In the genomic region with DNA sequence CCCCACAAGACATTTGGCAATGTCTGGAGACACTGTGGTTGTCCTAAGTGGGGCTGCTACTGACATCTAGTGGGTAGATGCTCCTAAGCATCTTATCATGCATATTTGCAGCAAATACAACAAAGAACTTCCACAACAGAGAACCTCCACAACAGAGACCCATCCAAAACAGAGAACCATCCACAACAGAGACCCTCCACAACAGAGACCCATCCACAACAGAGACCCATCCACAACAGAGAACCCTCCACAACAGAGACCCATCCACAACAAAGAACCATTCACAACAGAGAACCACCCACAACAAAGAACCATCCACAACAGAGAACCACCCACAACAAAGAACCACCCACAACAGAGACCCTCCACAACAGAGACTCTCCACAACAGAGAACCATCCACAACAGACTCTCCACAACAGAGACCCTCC, we compare ENCODE assay signal across 8 cellular contexts. TPM values are rescaled to one million over a fixed set of nuclear protein-coding genes. Genes with fewer than 3 reads are reported as not detected.
DNase-seq lines count a peak whose midpoint lies in the region; ATAC-seq and TF ChIP-seq lines count a peak whose summit lies in the region.

No MANE protein-coding gene starts in this region.

- H3F3A ChIP-seq in smooth muscle cell (ENCODE audit: low read depth) = no peaks in the 10 kb centered on the region

- H3K4me2 ChIP-seq in smooth muscle cell = no peak overlapping the region

- peaks cover 2% of the 10 kb centered on the region for H3K27me3 Mint-ChIP-seq in activated CD8-positive, alpha-beta T cell treated with anti-CD3 and anti-CD28 coated beads for 36 hours

- H3K27me3 ChIP-seq in smooth muscle cell (ENCODE audit: low read depth) = no peaks in the 10 kb centered on the region

- H3K36me3 Mint-ChIP-seq in activated CD8-positive, alpha-beta T cell treated with anti-CD3 and anti-CD28 coated beads for 36 hours (ENCODE audit: low read depth) = peaks cover 71% of the 10 kb centered on the region

- no peaks in the 10 kb centered on the region for H3K79me2 ChIP-seq in smooth muscle cell (ENCODE audit: low read depth)

- no peaks in the 10 kb centered on the region for H3K9me3 Mint-ChIP-seq in activated CD8-positive, alpha-beta T cell treated with anti-CD3 and anti-CD28 coated beads for 36 hours

- CTCF ChIA-PET in activated CD8-positive, alpha-beta T cell treated with anti-CD3 and anti-CD28 coated beads for 36 hours (lab: Charles Lee) = interaction anchor here (0.9 to 2.6 kb wide), 9 partner anchors 17 to 120 kb away, joined by 3 to 18 read pairs (median 6); a partner anchor contains a TSS

- no peaks in the 10 kb centered on the region for H3K4me1 ChIP-seq in smooth muscle cell (ENCODE audit: low read depth)

- H3K9me3 ChIP-seq in smooth muscle cell (replicated peaks; ENCODE audit: low read depth) = no peaks in the 10 kb centered on the region

- H3K4me3 ChIP-seq in Jurkat, Clone E6-1 (ENCODE audit: low read length) = no peak overlapping the region
- H3K4me3 ChIP-seq in smooth muscle cell = no peak overlapping the region

- DNase-seq in NCI-H345 (lab: John Stamatoyannopoulos, UW) (peak; percentile 13), NCI-H345 treated with DMSO at 0.1 percent for 48 hours (lab: John Stamatoyannopoulos, UW; ENCODE audit: unreplicated experiment) (no peak), glomerular endothelial cell (ENCODE audit: extremely low read depth, low read depth, low spot score) (peak; percentile 20), smooth muscle cell (lab: John Stamatoyannopoulos, UW; ENCODE audit: unreplicated experiment) (no peak)
- DNase-seq in Jurkat, Clone E6-1 (ENCODE audit: low read depth, low spot score) = peak; percentile 94
- DNase-seq in activated CD8-positive, alpha-beta T cell treated with anti-CD3 and anti-CD28 coated beads for 36 hours = peak; percentile 58

- H3K9ac ChIP-seq in smooth muscle cell (ENCODE audit: low read depth) = no peak overlapping the region

- no peaks in the 10 kb centered on the region for H3K36me3 ChIP-seq in smooth muscle cell (ENCODE audit: low read depth)

- intact Hi-C loops in activated CD8-positive, alpha-beta T cell treated with anti-CD3 and anti-CD28 coated beads for 36 hours (cut with micrococcal nuclease) = no loop called here

- ATAC-seq in activated CD8-positive, alpha-beta T cell treated with anti-CD3 and anti-CD28 coated beads for 36 hours = peak; percentile 84
- no peak for ATAC-seq in GM18907 (IDR thresholded peaks at IDR 0.05; ENCODE audit: unreplicated experiment)
- no peak for ATAC-seq in GM18519 (IDR thresholded peaks at IDR 0.05; ENCODE audit: low FRiP score, unreplicated experiment)

- peaks cover 7% of the 10 kb centered on the region for H3K4me1 Mint-ChIP-seq in activated CD8-positive, alpha-beta T cell treated with anti-CD3 and anti-CD28 coated beads for 36 hours (ENCODE audit: low read depth)

- no peak overlapping the region for H2AFZ ChIP-seq in smooth muscle cell (ENCODE audit: low read depth)

- H3K27ac Mint-ChIP-seq in activated CD8-positive, alpha-beta T cell treated with anti-CD3 and anti-CD28 coated beads for 36 hours = no peak overlapping the region

- no peak overlapping the region for H3K4me3 Mint-ChIP-seq in activated CD8-positive, alpha-beta T cell treated with anti-CD3 and anti-CD28 coated beads for 36 hours

- no peaks in the 10 kb centered on the region for H4K20me1 ChIP-seq in smooth muscle cell (ENCODE audit: low read depth)

- H3K27ac ChIP-seq in smooth muscle cell (ENCODE audit: low read depth) = no peak overlapping the region

- TF ChIP-seq CTCF in activated CD8-positive, alpha-beta T cell treated with anti-CD3 and anti-CD28 coated beads for 36 hours (IDR thresholded peaks at IDR 0.05) = peak; percentile 28
- peak; percentile 36 for TF ChIP-seq CTCF in smooth muscle cell (IDR thresholded peaks at IDR 0.05; ENCODE audit: borderline replicate concordance, insufficient read depth, poor library complexity, severe bottlenecking)

- POLR2A ChIA-PET in activated CD8-positive, alpha-beta T cell treated with anti-CD3 and anti-CD28 coated beads for 36 hours (lab: Charles Lee) = interaction anchor here (0.7 to 2.4 kb wide), 3 partner anchors 13 to 448 kb away, joined by 3 to 6 read pairs (median 5); no protein-coding TSS in a partner anchor

RNA-seq across cellular contexts. Expression of a gene that starts 32.8 kb away (rescaled TPM):
- 78.2 TPM for polyA plus RNA-seq in Jurkat, Clone E6-1 (2012; ENCODE audit: insufficient read depth, insufficient read length)
- 10 to 100 TPM; 72.7 to 73.9 TPM for total RNA-seq in activated CD8-positive, alpha-beta T cell treated with anti-CD3 and anti-CD28 coated beads for 36 hours
- 36.8 and 52.8 TPM in 2 replicates for total RNA-seq in glomerular endothelial cell
- total RNA-seq in smooth muscle cell = 20.9 and 30.4 TPM in 2 replicates
- polyA plus RNA-seq in smooth muscle cell = 69.8 and 83.9 TPM in 2 replicates

RNA-seq across cellular contexts. Expression of a gene that starts 33.0 kb away (rescaled TPM):
- 2,762 TPM for polyA plus RNA-seq in Jurkat, Clone E6-1 (2012; ENCODE audit: insufficient read depth, insufficient read length)
- total RNA-seq in activated CD8-positive, alpha-beta T cell treated with anti-CD3 and anti-CD28 coated beads for 36 hours = 1,000 to 10,000 TPM; 2,301 to 2,341 TPM
- total RNA-seq in glomerular endothelial cell = 1,299 and 1,822 TPM in 2 replicates
- total RNA-seq in smooth muscle cell = 1,579 and 1,932 TPM in 2 replicates
- polyA plus RNA-seq in smooth muscle cell = 1,321 and 1,396 TPM in 2 replicates

RNA-seq across cellular contexts. Expression of a gene that starts 41.5 kb away (rescaled TPM):
- not detected for polyA plus RNA-seq in Jurkat, Clone E6-1 (2012; ENCODE audit: insufficient read depth, insufficient read length)
- total RNA-seq in activated CD8-positive, alpha-beta T cell treated with anti-CD3 and anti-CD28 coated beads for 36 hours = not detected
- total RNA-seq in glomerular endothelial cell (not detected in 2 replicates), smooth muscle cell (not detected in 2 replicates)
- 0.41 TPM in 1 of 2 replicates, not detected in the other for polyA plus RNA-seq in smooth muscle cell

RNA-seq across cellular contexts. Expression of a gene that starts 46.1 kb away (rescaled TPM):
- 11.5 TPM for polyA plus RNA-seq in Jurkat, Clone E6-1 (2012; ENCODE audit: insufficient read depth, insufficient read length)
- total RNA-seq in activated CD8-positive, alpha-beta T cell treated with anti-CD3 and anti-CD28 coated beads for 36 hours = 10 to 100 TPM; 20.9 to 21.6 TPM
- total RNA-seq in glomerular endothelial cell = 14.6 and 16.3 TPM in 2 replicates
- 11.0 and 11.2 TPM in 2 replicates for total RNA-seq in smooth muscle cell
- 6.8 and 12.4 TPM in 2 replicates for polyA plus RNA-seq in smooth muscle cell

Comparison
In these comparisons a context has a peak if more than half of its experiments do, and no peak if none do; other contexts are left out.
1. DNase-seq: peak in NCI-H345 (single experiment), Jurkat, Clone E6-1 (single experiment), activated CD8-positive, alpha-beta T cell treated with anti-CD3 and anti-CD28 coated beads for 36 hours (single experiment) and glomerular endothelial cell (single experiment); none in NCI-H345 treated with DMSO at 0.1 percent for 48 hours (single experiment) and smooth muscle cell (single experiment).